ENCODE assay signal across 8 cellular contexts in genomic region chr9:92133949-92134604, GRCh38. TPM values are rescaled to one million over a fixed set of nuclear protein-coding genes. Genes with fewer than 3 reads are reported as not detected.
A peak's percentile ranks its signal among the peaks of the same experiment; 100 is the strongest.
DNase-seq lines count a peak whose midpoint lies in the region; ATAC-seq lines count a peak whose summit lies in the region.

No MANE protein-coding gene starts in this region.

- H3K4me3 ChIP-seq in HAP-1 (peak overlapping the region; percentile 10; the same call in 1 of the 2 replicates), adipocyte (ENCODE audit: low read length) (peak overlapping the region; percentile 48)

- H3K4me1 ChIP-seq in HAP-1 = no peaks in the 10 kb centered on the region
- H3K4me1 ChIP-seq in adipocyte (ENCODE audit: control insufficient read depth, insufficient read depth, low read length) = peaks cover 20% of the 10 kb centered on the region

- CTCF ChIA-PET in T-cell (lab: Charles Lee) = interaction anchor here in 1 of 2 donors (0.6 to 1.0 kb wide), 2 partner anchors 17 to 20 kb away, joined by 3 to 5 read pairs; no protein-coding TSS in a partner anchor

- H3K27me3 ChIP-seq in HAP-1 (ENCODE audit: low read depth) (no peaks in the 10 kb centered on the region), adipocyte (replicated peaks; ENCODE audit: control insufficient read depth, insufficient read depth, low read length) (no peaks in the 10 kb centered on the region)

- ATAC-seq in T-cell (replicated peaks in 1 of 4) (peak; percentile 70 to 80 (median 74)), left ventricle myocardium superior (peak; percentile 84), GM18520 (IDR thresholded peaks at IDR 0.05; ENCODE audit: unreplicated experiment) (no peak)

- POLR2A ChIA-PET in T-cell (lab: Charles Lee) = no interaction called here

- H3K9ac ChIP-seq in adipocyte (ENCODE audit: low read length) = peak overlapping the region; percentile 79

- H3K9me3 Mint-ChIP-seq in T-cell = peaks cover 4 to 8% (median 7%) of the 10 kb centered on the region in 3 donors

- peak overlapping the region in 2 of 3 donors; percentile 43 to 50 for H3K4me3 Mint-ChIP-seq in T-cell

- peak overlapping the region in 1 of 2 donors; percentile 49 for H3K27ac Mint-ChIP-seq in T-cell

- H3K27me3 Mint-ChIP-seq in T-cell = peaks cover 23 to 35% of the 10 kb centered on the region in 2 donors

- intact Hi-C loops in left ventricle myocardium superior (cut with micrococcal nuclease) = no loop called here

- no peaks in the 10 kb centered on the region for H3K9me3 ChIP-seq in HAP-1
- peaks cover 3% of the 10 kb centered on the region for H3K9me3 ChIP-seq in adipocyte (ENCODE audit: control insufficient read depth, low read length)

- H3K36me3 Mint-ChIP-seq in T-cell = peaks cover 4% of the 10 kb centered on the region

- H3K36me3 ChIP-seq in HAP-1 (replicated peaks) (no peaks in the 10 kb centered on the region), adipocyte (ENCODE audit: control insufficient read depth, insufficient read depth, low read length, severe bottlenecking) (no peaks in the 10 kb centered on the region)

- H3K4me1 Mint-ChIP-seq in T-cell = peaks cover 6 to 16% (median 14%) of the 10 kb centered on the region in 3 donors

- DNase-seq in DMS79 (lab: John Stamatoyannopoulos, UW) (peak; percentile 4), HAP-1 (ENCODE audit: low spot score in 2 of 2) (peak; percentile 70 to 93), NCI-H1105 treated with DMSO at 0.1 percent for 48 hours (lab: John Stamatoyannopoulos, UW) (peak; percentile 74), T-cell (peak; percentile 35 to 76 (median 64)), adipocyte (ENCODE audit: low read depth) (peak; percentile 92), left ventricle myocardium superior (peak; percentile 87), retina (peak; percentile 89)

- in situ Hi-C loops in HAP-1 (cut with MboI; ENCODE audit: low sequenced_read_pairs) = loop anchor here (10.0 kb wide), 2 partner anchors 501 to 661 kb away; no protein-coding TSS in a partner anchor

RNA-seq across cellular contexts. Expression of gene SPTLC1, which starts 18.9 kb away (rescaled TPM):
- total RNA-seq in T-cell (10 to 100 TPM; 40.5 to 51.1 (median 46.1) TPM), left ventricle myocardium superior (23.9 TPM)

Comparison
In these comparisons a context has a peak if more than half of its experiments do, and no peak if none do; other contexts are left out.
1. DNase-seq: peak in every context shown above with its lines; median percentile 92 in adipocyte; 89 in retina; 87 in left ventricle myocardium superior; 82 in HAP-1; 74 in NCI-H1105 treated with DMSO at 0.1 percent for 48 hours; 64 in T-cell; 4 in DMS79.